ENCODE assay signal across 1 cellular context in the genomic region with DNA sequence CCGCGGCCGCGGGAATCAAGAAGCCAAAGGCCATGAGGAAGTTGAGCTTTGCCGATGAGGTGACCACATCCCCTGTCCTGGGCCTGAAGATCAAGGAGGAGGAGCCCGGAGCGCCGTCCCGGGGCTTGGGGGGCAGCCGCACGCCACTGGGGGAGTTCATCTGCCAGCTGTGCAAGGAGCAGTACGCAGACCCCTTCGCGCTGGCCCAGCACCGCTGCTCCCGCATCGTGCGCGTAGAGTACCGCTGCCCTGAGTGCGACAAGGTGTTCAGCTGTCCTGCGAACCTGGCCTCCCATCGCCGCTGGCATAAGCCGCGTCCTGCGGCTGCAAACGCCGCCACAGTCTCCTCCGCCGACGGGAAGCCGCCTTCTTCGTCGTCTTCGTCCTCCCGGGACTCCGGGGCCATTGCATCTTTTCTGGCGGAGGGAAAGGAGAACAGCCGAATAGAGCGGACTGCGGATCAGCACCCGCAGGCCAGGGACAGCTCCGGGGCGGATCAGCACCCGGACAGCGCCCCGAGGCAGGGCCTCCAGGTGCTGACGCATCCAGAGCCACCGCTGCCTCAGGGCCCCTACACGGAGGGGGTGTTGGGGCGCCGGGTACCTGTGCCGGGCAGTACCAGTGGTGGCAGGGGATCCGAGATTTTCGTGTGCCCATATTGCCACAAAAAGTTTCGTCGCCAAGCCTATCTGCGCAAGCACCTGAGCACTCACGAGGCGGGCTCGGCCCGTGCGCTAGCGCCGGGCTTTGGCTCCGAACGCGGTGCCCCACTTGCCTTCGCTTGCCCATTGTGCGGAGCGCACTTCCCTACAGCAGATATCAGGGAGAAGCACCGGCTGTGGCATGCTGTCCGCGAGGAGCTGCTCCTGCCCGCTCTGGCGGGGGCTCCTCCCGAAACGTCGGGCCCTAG.
TF ChIP-seq lines count a peak whose summit lies in the region.

No MANE protein-coding gene starts in this region.

TF ChIP-seq in K562, 482 proteins besides CTCF, POLR2A, EP300 and RAD21 (continued from another document and continues in another):
- no peak for TF ChIP-seq ZNF408 (CRISPR knock-in tag; IDR thresholded peaks at IDR 0.05; ENCODE audit: low read depth)
- TF ChIP-seq, protein P1, sequence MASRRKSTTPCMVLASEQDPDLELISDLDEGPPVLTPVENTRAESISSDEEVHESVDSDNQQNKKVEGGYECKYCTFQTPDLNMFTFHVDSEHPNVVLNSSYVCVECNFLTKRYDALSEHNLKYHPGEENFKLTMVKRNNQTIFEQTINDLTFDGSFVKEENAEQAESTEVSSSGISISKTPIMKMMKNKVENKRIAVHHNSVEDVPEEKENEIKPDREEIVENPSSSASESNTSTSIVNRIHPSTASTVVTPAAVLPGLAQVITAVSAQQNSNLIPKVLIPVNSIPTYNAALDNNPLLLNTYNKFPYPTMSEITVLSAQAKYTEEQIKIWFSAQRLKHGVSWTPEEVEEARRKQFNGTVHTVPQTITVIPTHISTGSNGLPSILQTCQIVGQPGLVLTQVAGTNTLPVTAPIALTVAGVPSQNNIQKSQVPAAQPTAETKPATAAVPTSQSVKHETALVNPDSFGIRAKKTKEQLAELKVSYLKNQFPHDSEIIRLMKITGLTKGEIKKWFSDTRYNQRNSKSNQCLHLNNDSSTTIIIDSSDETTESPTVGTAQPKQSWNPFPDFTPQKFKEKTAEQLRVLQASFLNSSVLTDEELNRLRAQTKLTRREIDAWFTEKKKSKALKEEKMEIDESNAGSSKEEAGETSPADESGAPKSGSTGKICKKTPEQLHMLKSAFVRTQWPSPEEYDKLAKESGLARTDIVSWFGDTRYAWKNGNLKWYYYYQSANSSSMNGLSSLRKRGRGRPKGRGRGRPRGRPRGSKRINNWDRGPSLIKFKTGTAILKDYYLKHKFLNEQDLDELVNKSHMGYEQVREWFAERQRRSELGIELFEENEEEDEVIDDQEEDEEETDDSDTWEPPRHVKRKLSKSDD (conservative IDR thresholded peaks at IDR 0.05; ENCODE audit: low read length), result no peak
- no peak for TF ChIP-seq U2AF1 (optimal IDR thresholded peaks at IDR 0.05; ENCODE audit: low read depth, low read length)
- peak; percentile 99 for TF ChIP-seq PRMT5 (CRISPR knock-in tag; IDR thresholded peaks at IDR 0.05)
- TF ChIP-seq, protein P2, sequence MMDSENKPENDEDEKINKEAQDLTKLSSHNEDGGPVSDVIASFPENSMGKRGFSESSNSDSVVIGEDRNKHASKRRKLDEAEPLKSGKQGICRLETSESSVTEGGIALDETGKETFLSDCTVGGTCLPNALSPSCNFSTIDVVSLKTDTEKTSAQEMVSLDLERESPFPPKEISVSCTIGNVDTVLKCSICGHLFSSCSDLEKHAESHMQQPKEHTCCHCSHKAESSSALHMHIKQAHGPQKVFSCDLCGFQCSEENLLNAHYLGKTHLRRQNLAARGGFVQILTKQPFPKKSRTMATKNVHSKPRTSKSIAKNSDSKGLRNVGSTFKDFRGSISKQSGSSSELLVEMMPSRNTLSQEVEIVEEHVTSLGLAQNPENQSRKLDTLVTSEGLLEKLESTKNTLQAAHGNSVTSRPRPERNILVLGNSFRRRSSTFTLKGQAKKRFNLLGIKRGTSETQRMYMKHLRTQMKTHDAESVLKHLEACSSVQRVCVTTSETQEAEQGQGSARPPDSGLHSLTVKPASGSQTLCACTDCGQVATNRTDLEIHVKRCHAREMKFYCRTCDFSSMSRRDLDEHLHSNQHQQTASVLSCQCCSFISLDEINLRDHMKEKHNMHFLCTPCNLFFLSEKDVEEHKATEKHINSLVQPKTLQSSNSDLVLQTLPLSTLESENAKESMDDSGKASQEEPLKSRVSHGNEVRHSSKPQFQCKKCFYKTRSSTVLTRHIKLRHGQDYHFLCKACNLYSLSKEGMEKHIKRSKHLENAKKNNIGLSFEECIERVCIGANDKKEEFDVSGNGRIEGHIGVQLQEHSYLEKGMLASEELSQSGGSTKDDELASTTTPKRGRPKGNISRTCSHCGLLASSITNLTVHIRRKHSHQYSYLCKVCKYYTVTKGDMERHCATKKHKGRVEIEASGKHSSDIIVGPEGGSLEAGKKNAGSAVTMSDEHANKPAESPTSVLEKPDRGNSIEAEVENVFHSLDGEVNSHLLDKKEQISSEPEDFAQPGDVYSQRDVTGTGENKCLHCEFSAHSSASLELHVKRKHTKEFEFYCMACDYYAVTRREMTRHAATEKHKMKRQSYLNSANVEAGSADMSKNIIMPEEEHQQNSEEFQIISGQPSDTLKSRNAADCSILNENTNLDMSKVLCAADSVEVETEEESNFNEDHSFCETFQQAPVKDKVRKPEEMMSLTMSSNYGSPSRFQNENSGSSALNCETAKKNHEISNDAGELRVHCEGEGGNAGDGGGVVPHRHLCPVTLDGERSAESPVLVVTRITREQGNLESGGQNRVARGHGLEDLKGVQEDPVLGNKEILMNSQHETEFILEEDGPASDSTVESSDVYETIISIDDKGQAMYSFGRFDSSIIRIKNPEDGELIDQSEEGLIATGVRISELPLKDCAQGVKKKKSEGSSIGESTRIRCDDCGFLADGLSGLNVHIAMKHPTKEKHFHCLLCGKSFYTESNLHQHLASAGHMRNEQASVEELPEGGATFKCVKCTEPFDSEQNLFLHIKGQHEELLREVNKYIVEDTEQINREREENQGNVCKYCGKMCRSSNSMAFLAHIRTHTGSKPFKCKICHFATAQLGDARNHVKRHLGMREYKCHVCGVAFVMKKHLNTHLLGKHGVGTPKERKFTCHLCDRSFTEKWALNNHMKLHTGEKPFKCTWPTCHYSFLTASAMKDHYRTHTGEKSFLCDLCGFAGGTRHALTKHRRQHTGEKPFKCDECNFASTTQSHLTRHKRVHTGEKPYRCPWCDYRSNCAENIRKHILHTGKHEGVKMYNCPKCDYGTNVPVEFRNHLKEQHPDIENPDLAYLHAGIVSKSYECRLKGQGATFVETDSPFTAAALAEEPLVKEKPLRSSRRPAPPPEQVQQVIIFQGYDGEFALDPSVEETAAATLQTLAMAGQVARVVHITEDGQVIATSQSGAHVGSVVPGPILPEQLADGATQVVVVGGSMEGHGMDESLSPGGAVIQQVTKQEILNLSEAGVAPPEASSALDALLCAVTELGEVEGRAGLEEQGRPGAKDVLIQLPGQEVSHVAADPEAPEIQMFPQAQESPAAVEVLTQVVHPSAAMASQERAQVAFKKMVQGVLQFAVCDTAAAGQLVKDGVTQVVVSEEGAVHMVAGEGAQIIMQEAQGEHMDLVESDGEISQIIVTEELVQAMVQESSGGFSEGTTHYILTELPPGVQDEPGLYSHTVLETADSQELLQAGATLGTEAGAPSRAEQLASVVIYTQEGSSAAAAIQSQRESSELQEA (IDR thresholded peaks at IDR 0.05; ENCODE audit: low read depth), result no peak
- no peak for TF ChIP-seq CHD1 (IDR thresholded peaks at IDR 0.05; ENCODE audit: low read length)
- TF ChIP-seq CREB1 (IDR thresholded peaks at IDR 0.05), result no peak
- TF ChIP-seq CREB1 (CRISPR knock-in tag; IDR thresholded peaks at IDR 0.05), result peak; percentile 89
- TF ChIP-seq ZNF124 (CRISPR knock-in tag; IDR thresholded peaks at IDR 0.05), result peak; percentile 97
- no peak for TF ChIP-seq ILF3 (IDR thresholded peaks at IDR 0.05; ENCODE audit: borderline replicate concordance)
- peak; percentile 51 for TF ChIP-seq SMARCB1 (IDR thresholded peaks at IDR 0.05; ENCODE audit: insufficient read length, low read depth)
- TF ChIP-seq, protein P3, sequence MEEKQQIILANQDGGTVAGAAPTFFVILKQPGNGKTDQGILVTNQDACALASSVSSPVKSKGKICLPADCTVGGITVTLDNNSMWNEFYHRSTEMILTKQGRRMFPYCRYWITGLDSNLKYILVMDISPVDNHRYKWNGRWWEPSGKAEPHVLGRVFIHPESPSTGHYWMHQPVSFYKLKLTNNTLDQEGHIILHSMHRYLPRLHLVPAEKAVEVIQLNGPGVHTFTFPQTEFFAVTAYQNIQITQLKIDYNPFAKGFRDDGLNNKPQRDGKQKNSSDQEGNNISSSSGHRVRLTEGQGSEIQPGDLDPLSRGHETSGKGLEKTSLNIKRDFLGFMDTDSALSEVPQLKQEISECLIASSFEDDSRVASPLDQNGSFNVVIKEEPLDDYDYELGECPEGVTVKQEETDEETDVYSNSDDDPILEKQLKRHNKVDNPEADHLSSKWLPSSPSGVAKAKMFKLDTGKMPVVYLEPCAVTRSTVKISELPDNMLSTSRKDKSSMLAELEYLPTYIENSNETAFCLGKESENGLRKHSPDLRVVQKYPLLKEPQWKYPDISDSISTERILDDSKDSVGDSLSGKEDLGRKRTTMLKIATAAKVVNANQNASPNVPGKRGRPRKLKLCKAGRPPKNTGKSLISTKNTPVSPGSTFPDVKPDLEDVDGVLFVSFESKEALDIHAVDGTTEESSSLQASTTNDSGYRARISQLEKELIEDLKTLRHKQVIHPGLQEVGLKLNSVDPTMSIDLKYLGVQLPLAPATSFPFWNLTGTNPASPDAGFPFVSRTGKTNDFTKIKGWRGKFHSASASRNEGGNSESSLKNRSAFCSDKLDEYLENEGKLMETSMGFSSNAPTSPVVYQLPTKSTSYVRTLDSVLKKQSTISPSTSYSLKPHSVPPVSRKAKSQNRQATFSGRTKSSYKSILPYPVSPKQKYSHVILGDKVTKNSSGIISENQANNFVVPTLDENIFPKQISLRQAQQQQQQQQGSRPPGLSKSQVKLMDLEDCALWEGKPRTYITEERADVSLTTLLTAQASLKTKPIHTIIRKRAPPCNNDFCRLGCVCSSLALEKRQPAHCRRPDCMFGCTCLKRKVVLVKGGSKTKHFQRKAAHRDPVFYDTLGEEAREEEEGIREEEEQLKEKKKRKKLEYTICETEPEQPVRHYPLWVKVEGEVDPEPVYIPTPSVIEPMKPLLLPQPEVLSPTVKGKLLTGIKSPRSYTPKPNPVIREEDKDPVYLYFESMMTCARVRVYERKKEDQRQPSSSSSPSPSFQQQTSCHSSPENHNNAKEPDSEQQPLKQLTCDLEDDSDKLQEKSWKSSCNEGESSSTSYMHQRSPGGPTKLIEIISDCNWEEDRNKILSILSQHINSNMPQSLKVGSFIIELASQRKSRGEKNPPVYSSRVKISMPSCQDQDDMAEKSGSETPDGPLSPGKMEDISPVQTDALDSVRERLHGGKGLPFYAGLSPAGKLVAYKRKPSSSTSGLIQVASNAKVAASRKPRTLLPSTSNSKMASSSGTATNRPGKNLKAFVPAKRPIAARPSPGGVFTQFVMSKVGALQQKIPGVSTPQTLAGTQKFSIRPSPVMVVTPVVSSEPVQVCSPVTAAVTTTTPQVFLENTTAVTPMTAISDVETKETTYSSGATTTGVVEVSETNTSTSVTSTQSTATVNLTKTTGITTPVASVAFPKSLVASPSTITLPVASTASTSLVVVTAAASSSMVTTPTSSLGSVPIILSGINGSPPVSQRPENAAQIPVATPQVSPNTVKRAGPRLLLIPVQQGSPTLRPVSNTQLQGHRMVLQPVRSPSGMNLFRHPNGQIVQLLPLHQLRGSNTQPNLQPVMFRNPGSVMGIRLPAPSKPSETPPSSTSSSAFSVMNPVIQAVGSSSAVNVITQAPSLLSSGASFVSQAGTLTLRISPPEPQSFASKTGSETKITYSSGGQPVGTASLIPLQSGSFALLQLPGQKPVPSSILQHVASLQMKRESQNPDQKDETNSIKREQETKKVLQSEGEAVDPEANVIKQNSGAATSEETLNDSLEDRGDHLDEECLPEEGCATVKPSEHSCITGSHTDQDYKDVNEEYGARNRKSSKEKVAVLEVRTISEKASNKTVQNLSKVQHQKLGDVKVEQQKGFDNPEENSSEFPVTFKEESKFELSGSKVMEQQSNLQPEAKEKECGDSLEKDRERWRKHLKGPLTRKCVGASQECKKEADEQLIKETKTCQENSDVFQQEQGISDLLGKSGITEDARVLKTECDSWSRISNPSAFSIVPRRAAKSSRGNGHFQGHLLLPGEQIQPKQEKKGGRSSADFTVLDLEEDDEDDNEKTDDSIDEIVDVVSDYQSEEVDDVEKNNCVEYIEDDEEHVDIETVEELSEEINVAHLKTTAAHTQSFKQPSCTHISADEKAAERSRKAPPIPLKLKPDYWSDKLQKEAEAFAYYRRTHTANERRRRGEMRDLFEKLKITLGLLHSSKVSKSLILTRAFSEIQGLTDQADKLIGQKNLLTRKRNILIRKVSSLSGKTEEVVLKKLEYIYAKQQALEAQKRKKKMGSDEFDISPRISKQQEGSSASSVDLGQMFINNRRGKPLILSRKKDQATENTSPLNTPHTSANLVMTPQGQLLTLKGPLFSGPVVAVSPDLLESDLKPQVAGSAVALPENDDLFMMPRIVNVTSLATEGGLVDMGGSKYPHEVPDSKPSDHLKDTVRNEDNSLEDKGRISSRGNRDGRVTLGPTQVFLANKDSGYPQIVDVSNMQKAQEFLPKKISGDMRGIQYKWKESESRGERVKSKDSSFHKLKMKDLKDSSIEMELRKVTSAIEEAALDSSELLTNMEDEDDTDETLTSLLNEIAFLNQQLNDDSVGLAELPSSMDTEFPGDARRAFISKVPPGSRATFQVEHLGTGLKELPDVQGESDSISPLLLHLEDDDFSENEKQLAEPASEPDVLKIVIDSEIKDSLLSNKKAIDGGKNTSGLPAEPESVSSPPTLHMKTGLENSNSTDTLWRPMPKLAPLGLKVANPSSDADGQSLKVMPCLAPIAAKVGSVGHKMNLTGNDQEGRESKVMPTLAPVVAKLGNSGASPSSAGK (IDR thresholded peaks at IDR 0.05), result no peak
- TF ChIP-seq NCOA4 (IDR thresholded peaks at IDR 0.05; ENCODE audit: partially characterized antibody), result no peak
- TF ChIP-seq MTA3 (IDR thresholded peaks at IDR 0.05; ENCODE audit: borderline replicate concordance), result no peak
- TF ChIP-seq, protein P4, sequence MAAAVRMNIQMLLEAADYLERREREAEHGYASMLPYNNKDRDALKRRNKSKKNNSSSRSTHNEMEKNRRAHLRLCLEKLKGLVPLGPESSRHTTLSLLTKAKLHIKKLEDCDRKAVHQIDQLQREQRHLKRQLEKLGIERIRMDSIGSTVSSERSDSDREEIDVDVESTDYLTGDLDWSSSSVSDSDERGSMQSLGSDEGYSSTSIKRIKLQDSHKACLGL (CRISPR knock-in tag; IDR thresholded peaks at IDR 0.05; ENCODE audit: borderline replicate concordance, poor library complexity, severe bottlenecking), result no peak
- TF ChIP-seq, protein P5, sequence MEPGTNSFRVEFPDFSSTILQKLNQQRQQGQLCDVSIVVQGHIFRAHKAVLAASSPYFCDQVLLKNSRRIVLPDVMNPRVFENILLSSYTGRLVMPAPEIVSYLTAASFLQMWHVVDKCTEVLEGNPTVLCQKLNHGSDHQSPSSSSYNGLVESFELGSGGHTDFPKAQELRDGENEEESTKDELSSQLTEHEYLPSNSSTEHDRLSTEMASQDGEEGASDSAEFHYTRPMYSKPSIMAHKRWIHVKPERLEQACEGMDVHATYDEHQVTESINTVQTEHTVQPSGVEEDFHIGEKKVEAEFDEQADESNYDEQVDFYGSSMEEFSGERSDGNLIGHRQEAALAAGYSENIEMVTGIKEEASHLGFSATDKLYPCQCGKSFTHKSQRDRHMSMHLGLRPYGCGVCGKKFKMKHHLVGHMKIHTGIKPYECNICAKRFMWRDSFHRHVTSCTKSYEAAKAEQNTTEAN (CRISPR knock-in tag; IDR thresholded peaks at IDR 0.05), result peak; percentile 96
- TF ChIP-seq ZZZ3 (IDR thresholded peaks at IDR 0.05), result no peak
- peak in 1 of 2 experiments; percentile 92; a peak in 2 of 4 replicates for TF ChIP-seq FOXA3 (CRISPR knock-in tag; conservative IDR thresholded peaks at IDR 0.05 in 1 of 2, IDR thresholded peaks at IDR 0.05 in 1 of 2)
- TF ChIP-seq, protein P6, sequence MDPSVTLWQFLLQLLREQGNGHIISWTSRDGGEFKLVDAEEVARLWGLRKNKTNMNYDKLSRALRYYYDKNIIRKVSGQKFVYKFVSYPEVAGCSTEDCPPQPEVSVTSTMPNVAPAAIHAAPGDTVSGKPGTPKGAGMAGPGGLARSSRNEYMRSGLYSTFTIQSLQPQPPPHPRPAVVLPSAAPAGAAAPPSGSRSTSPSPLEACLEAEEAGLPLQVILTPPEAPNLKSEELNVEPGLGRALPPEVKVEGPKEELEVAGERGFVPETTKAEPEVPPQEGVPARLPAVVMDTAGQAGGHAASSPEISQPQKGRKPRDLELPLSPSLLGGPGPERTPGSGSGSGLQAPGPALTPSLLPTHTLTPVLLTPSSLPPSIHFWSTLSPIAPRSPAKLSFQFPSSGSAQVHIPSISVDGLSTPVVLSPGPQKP (CRISPR knock-in tag; IDR thresholded peaks at IDR 0.05), result no peak; the same call in 1 of the 2 replicates
- TF ChIP-seq GATA2 (CRISPR knock-in tag; IDR thresholded peaks at IDR 0.05), result peak; percentile 78
